9 cellular contexts compared by ENCODE assay signal in the genomic region with DNA sequence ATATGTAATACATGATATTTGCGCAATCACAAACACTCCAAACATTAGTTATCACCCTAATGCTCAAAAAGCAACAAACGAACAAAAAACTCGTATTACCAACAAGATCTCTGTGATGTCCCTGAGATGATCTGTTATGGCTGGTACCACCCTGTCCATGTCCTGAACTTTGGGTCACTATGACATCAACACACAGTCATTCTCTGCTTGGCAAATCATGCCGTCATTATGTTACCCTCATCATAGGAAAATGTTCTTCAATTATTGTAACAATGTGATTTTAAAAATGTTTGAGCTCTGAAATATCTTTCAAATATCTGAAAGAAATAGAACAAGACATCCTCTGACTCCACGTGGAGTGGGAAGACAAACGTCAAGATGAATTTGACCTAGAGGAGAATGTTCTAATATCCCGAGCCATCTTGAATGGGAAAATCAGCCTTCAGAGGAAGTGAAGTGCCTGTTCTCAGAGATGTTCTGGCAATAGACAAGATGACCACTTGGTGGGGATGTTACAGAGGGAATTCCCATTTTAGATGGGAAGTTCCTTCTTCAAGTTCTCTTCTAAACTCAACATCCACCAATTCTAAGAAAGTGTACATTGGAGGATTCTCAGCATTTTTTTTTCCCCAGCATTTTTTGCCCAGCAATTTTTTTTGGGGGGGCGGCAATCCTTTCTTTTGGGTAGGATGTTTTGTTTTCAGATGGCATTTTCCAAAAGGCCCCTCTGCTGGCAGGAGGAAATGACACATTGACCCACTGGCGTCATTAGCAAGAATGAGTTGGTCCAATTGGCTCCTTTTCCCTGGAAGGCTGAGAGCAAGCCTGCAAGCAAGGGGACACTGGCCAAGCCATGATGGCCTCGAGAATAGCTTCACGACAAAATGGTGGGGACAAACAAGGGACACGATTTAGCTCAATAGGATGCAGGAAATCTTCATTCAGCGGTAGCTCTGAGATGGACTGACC. TPM values are rescaled to one million over a fixed set of nuclear protein-coding genes. Genes with fewer than 3 reads are reported as not detected.
A peak's percentile ranks its signal among the peaks of the same experiment; 100 is the strongest.
DNase-seq lines count a peak whose midpoint lies in the region; ATAC-seq and TF ChIP-seq lines count a peak whose summit lies in the region.
"Had no signal": no experiment of that assay in that cellular context is flagged by ENCODE, and none has a peak within 500 bp of the region (broad histone marks: within the 10 kb centered on the region; RNA-seq: fewer than 3 reads in every experiment).

No MANE protein-coding gene starts in this region.

- no peak overlapping the region for H3K4me3 Mint-ChIP-seq in WTC11

- WGBS in liver: 51% methylated on average over 13 of the region's 13 CpGs

- H3K27me3 Mint-ChIP-seq in WTC11 (ENCODE audit: low read depth): no peaks in the 10 kb centered on the region

- peak; percentile 93 to 94 for TF ChIP-seq RAD21 in liver (IDR thresholded peaks at IDR 0.05)

- ATAC-seq in WTC11 (peak; percentile 67), GM21576 (IDR thresholded peaks at IDR 0.05; ENCODE audit: unreplicated experiment) (no peak), GM19463 (IDR thresholded peaks at IDR 0.05; ENCODE audit: unreplicated experiment) (no peak), GM19023 (IDR thresholded peaks at IDR 0.05; ENCODE audit: unreplicated experiment) (no peak)

- H3K4me1 ChIP-seq in liver (ENCODE audit: control insufficient read depth in 4 of 4, insufficient read depth in 4 of 4, low read length in 3 of 4): peaks cover 9 to 49% (median 34%) of the 10 kb centered on the region in 4 donors

- H3K36me3 ChIP-seq in liver (ENCODE audit: control insufficient read depth in 4 of 4, insufficient read depth in 3 of 4, low read depth in 1 of 4, low read length in 3 of 4): no peaks in the 10 kb centered on the region

- CTCF ChIA-PET in WTC11 (lab: Charles Lee): interaction anchor here (0.5 to 2.2 kb wide), 6 partner anchors 10 to 425 kb away, joined by 3 to 10 read pairs (median 6); no protein-coding TSS in a partner anchor

- no peak overlapping the region for H3K4me3 ChIP-seq in LNCaP clone FGC (ENCODE audit: low read depth, low read length)
- H3K4me3 ChIP-seq in liver (ENCODE audit: low read depth in 1 of 3, low read length in 3 of 3): no peak overlapping the region

- peak overlapping the region; percentile 1 to 4 for H3K27ac ChIP-seq in liver (ENCODE audit: low read depth in 1 of 2, low read length in 2 of 2)

- no peaks in the 10 kb centered on the region for H3K36me3 Mint-ChIP-seq in WTC11

- no peaks in the 10 kb centered on the region for H3K9me3 ChIP-seq in liver (ENCODE audit: control insufficient read depth in 4 of 4, low read length in 3 of 4)

- no peaks in the 10 kb centered on the region; the same call in 1 of the 2 replicates for H3K4me1 Mint-ChIP-seq in WTC11

- H3K27ac Mint-ChIP-seq in WTC11: no peak overlapping the region

- TF ChIP-seq CTCF in LNCaP clone FGC (IDR thresholded peaks at IDR 0.05; ENCODE audit: control insufficient read depth, extremely low read depth, insufficient read depth) (peak; percentile 75), WTC11 (IDR thresholded peaks at IDR 0.05) (peak; percentile 13; the same call in 1 of the 2 replicates), liver (IDR thresholded peaks at IDR 0.05; ENCODE audit: low read depth, low read length, missing input control) (peak; percentile 69)

- POLR2A ChIA-PET in WTC11 (lab: Charles Lee): no interaction called here

- H3K9me3 Mint-ChIP-seq in WTC11: no peaks in the 10 kb centered on the region

- H3K27me3 ChIP-seq in liver (ENCODE audit: control insufficient read depth in 4 of 4, insufficient read depth in 4 of 4, low read length in 3 of 4): no peaks in the 10 kb centered on the region

- DNase-seq in EL (peak; percentile 60), LNCaP clone FGC (ENCODE audit: low read depth) (peak; percentile 62), WTC11 (ENCODE audit: low spot score) (no peak), ureter (ENCODE audit: low spot score) (no peak)

- no peak overlapping the region for H3K9ac ChIP-seq in liver (ENCODE audit: low read depth in 1 of 2, low read length in 2 of 2)

TF ChIP-seq in WTC11, 78 proteins besides CTCF, POLR2A, EP300 and RAD21 (continues in another document):
- TF ChIP-seq ATF1 (CRISPR knock-in tag; IDR thresholded peaks at IDR 0.05): no peak
- TF ChIP-seq SMAD3 (CRISPR knock-in tag; IDR thresholded peaks at IDR 0.05; ENCODE audit: borderline replicate concordance): no peak
- no peak for TF ChIP-seq GTF2I (CRISPR knock-in tag; conservative IDR thresholded peaks at IDR 0.05)
- TF ChIP-seq, protein P1, sequence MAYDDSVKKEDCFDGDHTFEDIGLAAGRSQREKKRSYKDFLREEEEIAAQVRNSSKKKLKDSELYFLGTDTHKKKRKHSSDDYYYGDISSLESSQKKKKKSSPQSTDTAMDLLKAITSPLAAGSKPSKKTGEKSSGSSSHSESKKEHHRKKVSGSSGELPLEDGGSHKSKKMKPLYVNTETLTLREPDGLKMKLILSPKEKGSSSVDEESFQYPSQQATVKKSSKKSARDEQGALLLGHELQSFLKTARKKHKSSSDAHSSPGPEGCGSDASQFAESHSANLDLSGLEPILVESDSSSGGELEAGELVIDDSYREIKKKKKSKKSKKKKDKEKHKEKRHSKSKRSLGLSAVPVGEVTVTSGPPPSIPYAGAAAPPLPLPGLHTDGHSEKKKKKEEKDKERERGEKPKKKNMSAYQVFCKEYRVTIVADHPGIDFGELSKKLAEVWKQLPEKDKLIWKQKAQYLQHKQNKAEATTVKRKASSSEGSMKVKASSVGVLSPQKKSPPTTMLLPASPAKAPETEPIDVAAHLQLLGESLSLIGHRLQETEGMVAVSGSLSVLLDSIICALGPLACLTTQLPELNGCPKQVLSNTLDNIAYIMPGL (CRISPR knock-in tag; IDR thresholded peaks at IDR 0.05): no peak
- no peak for TF ChIP-seq NFATC4 (CRISPR knock-in tag; IDR thresholded peaks at IDR 0.05)
- no peak for TF ChIP-seq GRHL2 (CRISPR knock-in tag; IDR thresholded peaks at IDR 0.05; ENCODE audit: insufficient replicate concordance, severe bottlenecking)
- no peak for TF ChIP-seq TEAD1 (CRISPR knock-in tag; IDR thresholded peaks at IDR 0.05)
- no peak for TF ChIP-seq NFE2L1 (CRISPR knock-in tag; IDR thresholded peaks at IDR 0.05)
- TF ChIP-seq IRF2 (CRISPR knock-in tag; IDR thresholded peaks at IDR 0.05; ENCODE audit: borderline replicate concordance, low read depth): no peak
- TF ChIP-seq FOXJ3 (CRISPR knock-in tag; IDR thresholded peaks at IDR 0.05; ENCODE audit: borderline replicate concordance): no peak
- no peak for TF ChIP-seq ZNF317 (CRISPR knock-in tag; IDR thresholded peaks at IDR 0.05; ENCODE audit: borderline replicate concordance, low read depth)
- no peak for TF ChIP-seq MXD4 (CRISPR knock-in tag; IDR thresholded peaks at IDR 0.05; ENCODE audit: borderline replicate concordance)
- no peak for TF ChIP-seq ZNF423 (CRISPR knock-in tag; IDR thresholded peaks at IDR 0.05)
- TF ChIP-seq CBFB (CRISPR knock-in tag; IDR thresholded peaks at IDR 0.05; ENCODE audit: low read depth): no peak
- no peak for TF ChIP-seq GABPB1 (CRISPR knock-in tag; IDR thresholded peaks at IDR 0.05)

TF ChIP-seq in liver, 16 proteins besides CTCF, POLR2A, EP300 and RAD21 (continues in another document):
- TF ChIP-seq HNF4G (IDR thresholded peaks at IDR 0.05) (peak; percentile 14), YY1 (IDR thresholded peaks at IDR 0.05) (peak; percentile 16), EGR1 (IDR thresholded peaks at IDR 0.05; ENCODE audit: low read depth in 2 of 2) (no peak), NR2F2 (IDR thresholded peaks at IDR 0.05) (no peak), REST (IDR thresholded peaks at IDR 0.05) (no peak), FOXA1 (IDR thresholded peaks at IDR 0.05) (no peak), RXRA (IDR thresholded peaks at IDR 0.05) (peak; percentile 6 to 11), GABPA (IDR thresholded peaks at IDR 0.05 in 1 of 2, conservative IDR thresholded peaks at IDR 0.05 in 1 of 2) (no peak), JUND (IDR thresholded peaks at IDR 0.05) (peak in 1 of 2 donors; percentile 7), HNF4A (conservative IDR thresholded peaks at IDR 0.05) (peak; percentile 4 to 39), TAF1 (conservative IDR thresholded peaks at IDR 0.05) (no peak), ATF3 (IDR thresholded peaks at IDR 0.05) (no peak)

RNA-seq across cellular contexts. Expression of gene HSD17B2, which starts 3.7 kb away (rescaled TPM):
- total RNA-seq in WTC11 (2021) (0.16 to 0.55 TPM (median 0.23 TPM) in 3 replicates), liver (100 to 1,000 TPM in 1 of 2 donors, 10 to 100 TPM in 1; 47.7 to 126 TPM), ureter (47.8 TPM)
- polyA plus RNA-seq in liver: 100 to 1,000 TPM in 1 of 2 donors, 10 to 100 TPM in 1; 83.4 to 123 TPM
- total RNA-seq: T-helper 2 cell treated with Interferon-gamma antibody and Interleukin-4, amounts not matched to agents 100 ng/mL and 5 ng/mL, for 36 hours had no signal

RNA-seq across cellular contexts. Expression of gene SDR42E1, which starts 20.1 kb away (rescaled TPM):
- 0.05 to 0.07 TPM (median 0.05 TPM) in 3 replicates for total RNA-seq in WTC11 (2021)
- 1 to 10 TPM; 3.0 to 6.5 TPM for total RNA-seq in liver
- 1 to 10 TPM; 1.9 to 3.5 TPM for polyA plus RNA-seq in liver
- total RNA-seq in ureter: 28.3 TPM

Comparison
In these comparisons a context has a peak if more than half of its experiments do, and no peak if none do; other contexts are left out.
1. DNase-seq: peak in EL (single experiment) and LNCaP clone FGC (single experiment); none in WTC11 (single experiment) and ureter (single experiment).
2. CTCF ChIP-seq: peak in every context shown above with its lines; median percentile 75 in LNCaP clone FGC; 69 in liver; 13 in WTC11.
3. RNA of gene HSD17B2, which starts 3.7 kb away (total RNA-seq): 47.7 to 126 TPM in liver and 47.8 TPM in ureter (single experiment); 0.16 to 0.55 TPM in WTC11; every median in the first group is over 10 times any median in the second.